10 cellular contexts compared by ENCODE assay signal in the genomic region with DNA sequence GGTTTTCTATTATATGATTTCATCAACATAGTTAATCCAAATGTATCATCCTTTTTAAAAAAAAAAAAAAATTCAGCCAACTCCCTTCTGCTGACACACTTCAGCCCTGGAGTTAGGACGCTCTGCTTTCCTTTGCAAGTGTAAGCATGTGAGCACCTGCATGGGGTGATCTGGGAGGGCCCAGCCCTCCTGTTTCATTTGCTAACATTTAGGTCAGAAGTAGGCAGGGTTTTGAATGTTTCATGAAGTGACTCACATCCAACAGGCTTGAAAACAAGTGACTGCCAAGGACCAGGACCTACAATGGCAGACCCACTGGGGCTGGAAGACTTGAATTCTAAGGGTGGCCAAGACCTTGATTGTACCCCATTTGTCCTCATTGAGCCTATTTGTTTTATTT.
DNase-seq lines count a peak whose midpoint lies in the region; ATAC-seq and TF ChIP-seq lines count a peak whose summit lies in the region.
"Had no signal": no experiment of that assay in that cellular context is flagged by ENCODE, and none has a peak within 500 bp of the region (broad histone marks: within the 10 kb centered on the region; RNA-seq: fewer than 3 reads in every experiment).

No MANE protein-coding gene starts in this region.

- H3K4me3 ChIP-seq in sigmoid colon, result no peak overlapping the region

- CTCF ChIA-PET in activated CD4-positive, alpha-beta T cell treated with anti-CD3 and anti-CD28 coated beads for 36 hours (lab: Charles Lee), result interaction anchor here (0.5 to 1.0 kb wide), 4 partner anchors 11 to 1288 kb away, joined by 3 read pairs; no protein-coding TSS in a partner anchor
- CTCF ChIA-PET in activated CD4-positive, alpha-beta T cell treated with anti-CD3 and anti-CD28 coated beads, Interleukin-2, amount 10 ng/mL, durations not matched to agents 7 days and 5 days (lab: Charles Lee), result interaction anchor here (0.6 to 1.2 kb wide), 3 partner anchors 20 to 69 kb away, joined by 3 to 4 read pairs (median 3); no protein-coding TSS in a partner anchor
- CTCF ChIA-PET in activated CD4-positive, alpha-beta memory T cell treated with anti-CD3 and anti-CD28 coated beads for 36 hours (lab: Charles Lee), result no interaction called here

- DNase-seq in activated CD4-positive, alpha-beta T cell treated with anti-CD3 and anti-CD28 coated beads for 36 hours, result peak; percentile 58
- DNase-seq in activated CD4-positive, alpha-beta T cell treated with anti-CD3 and anti-CD28 coated beads, Interleukin-2, amount 10 ng/mL, durations not matched to agents 7 days and 5 days, result no peak
- DNase-seq in activated CD4-positive, alpha-beta memory T cell treated with anti-CD3 and anti-CD28 coated beads for 36 hours, result peak; percentile 63
- DNase-seq in foreskin keratinocyte, result peak; percentile 97 to 99
- peak; percentile 26 for DNase-seq in stimulated activated naive CD8-positive, alpha-beta T cell treated with anti-CD3 and anti-CD28 coated beads, Interleukin-15, Interleukin-2, amounts not matched to agents 100 U/mL and 50 U/mL, for 24 hours
- DNase-seq in iPS-NIHi11 (ENCODE audit: low spot score), result no peak
- no peak for DNase-seq in 8988T
- no peak for DNase-seq in sigmoid colon

- intact Hi-C loops in activated CD4-positive, alpha-beta T cell treated with anti-CD3 and anti-CD28 coated beads for 36 hours (cut with DNase I, micrococcal nuclease), result no loop called here
- intact Hi-C loops in activated CD4-positive, alpha-beta memory T cell treated with anti-CD3 and anti-CD28 coated beads for 36 hours (cut with micrococcal nuclease), result loop anchor here (1.0 kb wide), 1 partner anchor 61 kb away; no protein-coding TSS in a partner anchor
- intact Hi-C loops in sigmoid colon (cut with DNase I), result no loop called here

- no peaks in the 10 kb centered on the region for H3K9me3 Mint-ChIP-seq in activated CD4-positive, alpha-beta T cell treated with anti-CD3 and anti-CD28 coated beads for 36 hours (ENCODE audit: low read depth)
- peaks cover 10% of the 10 kb centered on the region for H3K9me3 Mint-ChIP-seq in activated CD4-positive, alpha-beta T cell treated with anti-CD3 and anti-CD28 coated beads, Interleukin-2, amount 10 ng/mL, durations not matched to agents 7 days and 5 days
- no peaks in the 10 kb centered on the region for H3K9me3 Mint-ChIP-seq in activated CD4-positive, alpha-beta memory T cell treated with anti-CD3 and anti-CD28 coated beads for 36 hours
- H3K9me3 Mint-ChIP-seq: nephron; T-helper 1 cell treated with Interleukin-12 subunit alpha and Interleukin-12 subunit beta and Interleukin-4 antibody, amounts not matched to agents 30 μg/mL and 1 μg/mL, for 36 hours had no signal

- no peak for TF ChIP-seq EP300 in sigmoid colon (IDR thresholded peaks at IDR 0.05)

- ATAC-seq in activated CD4-positive, alpha-beta T cell treated with anti-CD3 and anti-CD28 coated beads for 36 hours, result peak; percentile 71
- ATAC-seq in foreskin keratinocyte, result peak; percentile 99
- peak; percentile 48 for ATAC-seq in stimulated activated naive CD8-positive, alpha-beta T cell treated with anti-CD3 and anti-CD28 coated beads, Interleukin-15, Interleukin-2, amounts not matched to agents 100 U/mL and 50 U/mL, for 24 hours

- H3K4me3 Mint-ChIP-seq in activated CD4-positive, alpha-beta T cell treated with anti-CD3 and anti-CD28 coated beads for 36 hours, result no peak overlapping the region
- H3K4me3 Mint-ChIP-seq in activated CD4-positive, alpha-beta T cell treated with anti-CD3 and anti-CD28 coated beads, Interleukin-2, amount 10 ng/mL, durations not matched to agents 7 days and 5 days, result no peak overlapping the region
- H3K4me3 Mint-ChIP-seq in activated CD4-positive, alpha-beta memory T cell treated with anti-CD3 and anti-CD28 coated beads for 36 hours, result no peak overlapping the region
- H3K4me3 Mint-ChIP-seq: nephron; T-helper 1 cell treated with Interleukin-12 subunit alpha and Interleukin-12 subunit beta and Interleukin-4 antibody, amounts not matched to agents 30 μg/mL and 1 μg/mL, for 36 hours had no signal

- H3K36me3 Mint-ChIP-seq in activated CD4-positive, alpha-beta T cell treated with anti-CD3 and anti-CD28 coated beads for 36 hours (ENCODE audit: low read depth), result no peaks in the 10 kb centered on the region
- peaks cover 4% of the 10 kb centered on the region for H3K36me3 Mint-ChIP-seq in activated CD4-positive, alpha-beta T cell treated with anti-CD3 and anti-CD28 coated beads, Interleukin-2, amount 10 ng/mL, durations not matched to agents 7 days and 5 days (ENCODE audit: low read depth)
- no peaks in the 10 kb centered on the region for H3K36me3 Mint-ChIP-seq in activated CD4-positive, alpha-beta memory T cell treated with anti-CD3 and anti-CD28 coated beads for 36 hours

- H3K27me3 Mint-ChIP-seq in activated CD4-positive, alpha-beta T cell treated with anti-CD3 and anti-CD28 coated beads for 36 hours, result peaks cover 2% of the 10 kb centered on the region
- H3K27me3 Mint-ChIP-seq in activated CD4-positive, alpha-beta T cell treated with anti-CD3 and anti-CD28 coated beads, Interleukin-2, amount 10 ng/mL, durations not matched to agents 7 days and 5 days, result peaks cover 2% of the 10 kb centered on the region
- H3K27me3 Mint-ChIP-seq in activated CD4-positive, alpha-beta memory T cell treated with anti-CD3 and anti-CD28 coated beads for 36 hours, result peaks cover 2% of the 10 kb centered on the region

- peak overlapping the region; percentile 17 for H3K27ac Mint-ChIP-seq in activated CD4-positive, alpha-beta T cell treated with anti-CD3 and anti-CD28 coated beads for 36 hours
- H3K27ac Mint-ChIP-seq in activated CD4-positive, alpha-beta T cell treated with anti-CD3 and anti-CD28 coated beads, Interleukin-2, amount 10 ng/mL, durations not matched to agents 7 days and 5 days, result no peak overlapping the region
- H3K27ac Mint-ChIP-seq in activated CD4-positive, alpha-beta memory T cell treated with anti-CD3 and anti-CD28 coated beads for 36 hours, result peak overlapping the region; percentile 11
- H3K27ac Mint-ChIP-seq: nephron; T-helper 1 cell treated with Interleukin-12 subunit alpha and Interleukin-12 subunit beta and Interleukin-4 antibody, amounts not matched to agents 30 μg/mL and 1 μg/mL, for 36 hours had no signal

- peaks cover 44% of the 10 kb centered on the region for H3K4me1 Mint-ChIP-seq in activated CD4-positive, alpha-beta T cell treated with anti-CD3 and anti-CD28 coated beads for 36 hours
- H3K4me1 Mint-ChIP-seq in activated CD4-positive, alpha-beta T cell treated with anti-CD3 and anti-CD28 coated beads, Interleukin-2, amount 10 ng/mL, durations not matched to agents 7 days and 5 days, result peaks cover 34% of the 10 kb centered on the region
- peaks cover 40% of the 10 kb centered on the region for H3K4me1 Mint-ChIP-seq in activated CD4-positive, alpha-beta memory T cell treated with anti-CD3 and anti-CD28 coated beads for 36 hours (ENCODE audit: low read depth)

- no peak for TF ChIP-seq CTCF in foreskin keratinocyte (conservative IDR thresholded peaks at IDR 0.05)
- no peak for TF ChIP-seq CTCF in sigmoid colon (IDR thresholded peaks at IDR 0.05)

- H3K36me3 ChIP-seq in sigmoid colon, result no peaks in the 10 kb centered on the region

- no peaks in the 10 kb centered on the region for H3K27me3 ChIP-seq in foreskin keratinocyte
- H3K27me3 ChIP-seq in sigmoid colon, result no peaks in the 10 kb centered on the region

- POLR2A ChIA-PET in activated CD4-positive, alpha-beta T cell treated with anti-CD3 and anti-CD28 coated beads for 36 hours (lab: Charles Lee), result no interaction called here
- POLR2A ChIA-PET in activated CD4-positive, alpha-beta T cell treated with anti-CD3 and anti-CD28 coated beads, Interleukin-2, amount 10 ng/mL, durations not matched to agents 7 days and 5 days (lab: Charles Lee), result no interaction called here
- POLR2A ChIA-PET in activated CD4-positive, alpha-beta memory T cell treated with anti-CD3 and anti-CD28 coated beads for 36 hours (lab: Charles Lee), result no interaction called here

- H3K4me1 ChIP-seq in foreskin keratinocyte (peaks cover 22% of the 10 kb centered on the region), sigmoid colon (peaks cover 0 to 21% (median 16%) of the 10 kb centered on the region in 4 donors)

- no peaks in the 10 kb centered on the region for H3K9me3 ChIP-seq in sigmoid colon

- WGBS in sigmoid colon, 2 donors, result 58 to 81% methylated on average over 1 of the region's 1 CpG

- peak overlapping the region; percentile 88 for H3K27ac ChIP-seq in foreskin keratinocyte
- peak overlapping the region in 1 of 4 donors; percentile 59 for H3K27ac ChIP-seq in sigmoid colon

- no peak for TF ChIP-seq POLR2A in sigmoid colon (IDR thresholded peaks at IDR 0.05)

Comparison
In these comparisons a context has a peak if more than half of its experiments do, and no peak if none do; other contexts are left out.
1. DNase-seq: peak in activated CD4-positive, alpha-beta T cell treated with anti-CD3 and anti-CD28 coated beads for 36 hours (single experiment), activated CD4-positive, alpha-beta memory T cell treated with anti-CD3 and anti-CD28 coated beads for 36 hours (single experiment), foreskin keratinocyte (2 of 2) and stimulated activated naive CD8-positive, alpha-beta T cell treated with anti-CD3 and anti-CD28 coated beads, Interleukin-15, Interleukin-2, amounts not matched to agents 100 U/mL and 50 U/mL, for 24 hours (single experiment); none in activated CD4-positive, alpha-beta T cell treated with anti-CD3 and anti-CD28 coated beads, Interleukin-2, amount 10 ng/mL, durations not matched to agents 7 days and 5 days (single experiment), iPS-NIHi11 (single experiment), 8988T (single experiment) and sigmoid colon (single experiment).
2. ATAC-seq: peak in every context shown above with its lines; median percentile 99 in foreskin keratinocyte; 71 in activated CD4-positive, alpha-beta T cell treated with anti-CD3 and anti-CD28 coated beads for 36 hours; 48 in stimulated activated naive CD8-positive, alpha-beta T cell treated with anti-CD3 and anti-CD28 coated beads, Interleukin-15, Interleukin-2, amounts not matched to agents 100 U/mL and 50 U/mL, for 24 hours.